Comparison of ENCODE assay signal across 2 cellular contexts in the genomic region with DNA sequence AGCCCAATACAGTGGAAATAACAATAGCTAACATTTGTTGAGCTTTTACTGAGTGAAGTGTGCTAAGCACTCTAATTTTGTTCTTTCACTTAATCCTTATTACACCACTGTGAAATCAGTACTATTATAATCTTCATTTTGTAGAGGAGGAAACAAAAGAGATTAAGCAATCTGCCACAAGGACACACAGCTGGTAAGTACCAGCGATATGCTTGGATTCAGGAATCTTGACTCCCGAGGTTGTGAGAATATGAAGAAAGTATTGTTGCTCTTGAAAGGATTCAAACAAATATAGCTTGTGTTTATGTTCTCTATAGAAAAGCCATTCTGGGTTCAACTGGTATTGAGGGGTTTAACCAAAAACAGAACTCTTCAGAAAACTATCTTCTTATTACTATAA.
TF ChIP-seq lines count a peak whose summit lies in the region.

No MANE protein-coding gene starts in this region.

TF ChIP-seq in IMR-90, 13 proteins besides CTCF, POLR2A, EP300 and RAD21:
- TF ChIP-seq BHLHE40 (IDR thresholded peaks at IDR 0.05; ENCODE audit: low read depth, low read length) = no peak
- TF ChIP-seq CEBPB (IDR thresholded peaks at IDR 0.05; ENCODE audit: low read depth, low read length) = peak; percentile 57; the same call in 1 of the 2 replicates
TF ChIP-seq in IMR-90: peak in this region for 1.

TF ChIP-seq in GM12891, 5 proteins besides CTCF, POLR2A, EP300 and RAD21:
- TF ChIP-seq POU2F2 (IDR thresholded peaks at IDR 0.05; ENCODE audit: low read depth, low read length) (no peak), PAX5 (IDR thresholded peaks at IDR 0.05; ENCODE audit: insufficient read depth, low read length, severe bottlenecking) (no peak), POLR2AphosphoS5 (IDR thresholded peaks at IDR 0.05; ENCODE audit: low read depth, low read length) (no peak), TAF1 (IDR thresholded peaks at IDR 0.05; ENCODE audit: low read depth, low read length) (no peak), SPI1 (IDR thresholded peaks at IDR 0.05; ENCODE audit: low read depth, low read length) (no peak)
TF ChIP-seq in GM12891: peak in this region for 0.
